15 cellular contexts compared by ENCODE assay signal in the genomic region with DNA sequence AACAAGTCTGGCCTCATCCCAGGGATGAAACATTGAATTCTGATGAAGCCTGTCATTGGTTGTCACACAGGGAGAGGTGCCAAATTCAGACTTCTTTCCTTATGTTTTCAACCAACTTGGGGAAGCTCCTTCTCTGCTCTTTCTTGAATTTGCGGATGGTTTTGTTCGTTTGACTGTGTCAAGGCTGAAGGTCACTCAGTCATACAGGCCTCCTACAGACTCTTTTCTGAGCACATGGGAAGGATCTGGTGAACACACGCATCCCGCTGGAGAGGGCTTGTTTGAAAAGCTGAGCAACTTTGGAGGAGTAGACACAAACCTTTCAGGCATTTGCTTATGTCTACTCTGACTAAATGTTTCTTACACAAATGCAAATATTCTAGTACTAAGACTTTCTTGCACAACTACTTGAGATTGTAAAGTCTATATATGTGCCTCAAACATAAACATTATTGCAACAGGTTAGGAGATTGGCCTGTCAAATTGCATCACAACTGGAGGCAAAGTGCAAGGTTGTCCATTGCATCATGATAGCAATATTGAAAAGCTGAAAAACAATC.
DNase-seq lines count a peak whose midpoint lies in the region; ATAC-seq, FAIRE-seq and TF ChIP-seq lines count a peak whose summit lies in the region.
"Had no signal": no experiment of that assay in that cellular context is flagged by ENCODE, and none has a peak within 500 bp of the region (broad histone marks: within the 10 kb centered on the region; RNA-seq: fewer than 3 reads in every experiment).

No MANE protein-coding gene starts in this region.

- H3K36me3 ChIP-seq in MG63 (no peaks in the 10 kb centered on the region), hepatocyte (replicated peaks; ENCODE audit: insufficient read depth, low read depth) (no peaks in the 10 kb centered on the region), heart right ventricle (no peaks in the 10 kb centered on the region)
- H3K36me3 ChIP-seq: ovary had no signal

- H2AFZ ChIP-seq in hepatocyte, result no peak overlapping the region

- no peaks in the 10 kb centered on the region for H3K9me2 ChIP-seq in hepatocyte (replicated peaks; ENCODE audit: insufficient read depth)

- TF ChIP-seq POLR2A in A549 (IDR thresholded peaks at IDR 0.05; ENCODE audit: low read length), result no peak

- ATAC-seq in A549 (peak; percentile 72 to 88), WTC11 (no peak), heart right ventricle (no peak)

- H3K79me2 ChIP-seq in hepatocyte, result no peaks in the 10 kb centered on the region

- no peaks in the 10 kb centered on the region for H3K36me3 Mint-ChIP-seq in WTC11
- H3K36me3 Mint-ChIP-seq: activated CD4-positive, alpha-beta memory T cell treated with anti-CD3 and anti-CD28 coated beads for 36 hours; brain; memory B cell had no signal

- no peaks in the 10 kb centered on the region for H3K9me3 ChIP-seq in A549
- no peaks in the 10 kb centered on the region for H3K9me3 ChIP-seq in MG63
- no peaks in the 10 kb centered on the region for H3K9me3 ChIP-seq in hepatocyte (ENCODE audit: low read depth)
- no peaks in the 10 kb centered on the region for H3K9me3 ChIP-seq in heart right ventricle
- H3K9me3 ChIP-seq: ovary, testis had no signal

- no peaks in the 10 kb centered on the region for H3K9me3 Mint-ChIP-seq in WTC11
- H3K9me3 Mint-ChIP-seq: activated CD4-positive, alpha-beta memory T cell treated with anti-CD3 and anti-CD28 coated beads for 36 hours; memory B cell had no signal

- peak in 1 of 2 experiments; percentile 34; a peak in 2 of 5 replicates for TF ChIP-seq RAD21 in A549 (conservative IDR thresholded peaks at IDR 0.05 in 1 of 2, IDR thresholded peaks at IDR 0.05 in 1 of 2)

- H3K4me1 Mint-ChIP-seq in WTC11, result no peaks in the 10 kb centered on the region

- H3K27ac ChIP-seq in A549 (peak overlapping the region; percentile 66 to 83), hepatocyte (peak overlapping the region; percentile 24), heart right ventricle (peak overlapping the region in 1 of 10 donors; percentile 50)
- H3K27ac ChIP-seq: ovary, testis had no signal

- no peak for TF ChIP-seq CTCF in A549 (IDR thresholded peaks at IDR 0.05)
- TF ChIP-seq CTCF in WTC11 (IDR thresholded peaks at IDR 0.05), result no peak
- no peak for TF ChIP-seq CTCF in hepatocyte (IDR thresholded peaks at IDR 0.05; ENCODE audit: poor library complexity)
- no peak for TF ChIP-seq CTCF in heart right ventricle (IDR thresholded peaks at IDR 0.05)

- H3K4me3 ChIP-seq in A549 (no peak overlapping the region), MG63 (no peak overlapping the region), hepatocyte (no peak overlapping the region), heart right ventricle (no peak overlapping the region)
- H3K4me3 ChIP-seq: ovary, testis had no signal

- no peaks in the 10 kb centered on the region for H3K27me3 Mint-ChIP-seq in WTC11 (ENCODE audit: low read depth)
- H3K27me3 Mint-ChIP-seq: activated CD4-positive, alpha-beta memory T cell treated with anti-CD3 and anti-CD28 coated beads for 36 hours had no signal

- H3K4me2 ChIP-seq in A549 (peak overlapping the region; percentile 50), hepatocyte (no peak overlapping the region)

- peak; percentile 81 for FAIRE-seq in A549 (lab: Jason Lieb, UNC)
- FAIRE-seq: A204.1 had no signal

- H3K4me3 Mint-ChIP-seq in WTC11, result no peak overlapping the region
- H3K4me3 Mint-ChIP-seq: activated CD4-positive, alpha-beta memory T cell treated with anti-CD3 and anti-CD28 coated beads for 36 hours; brain; memory B cell had no signal

- no peaks in the 10 kb centered on the region for H3K27me3 ChIP-seq in MG63
- H3K27me3 ChIP-seq in hepatocyte, result no peaks in the 10 kb centered on the region
- H3K27me3 ChIP-seq in heart right ventricle, result no peaks in the 10 kb centered on the region
- H3K27me3 ChIP-seq: ovary, testis had no signal

- no peaks in the 10 kb centered on the region for H4K20me1 ChIP-seq in hepatocyte (ENCODE audit: insufficient read depth, poor library complexity, severe bottlenecking)

- H3K27ac Mint-ChIP-seq in WTC11, result no peak overlapping the region
- H3K27ac Mint-ChIP-seq: activated CD4-positive, alpha-beta memory T cell treated with anti-CD3 and anti-CD28 coated beads for 36 hours; memory B cell had no signal

- H3K4me1 ChIP-seq in A549 (peaks cover 56% of the 10 kb centered on the region), hepatocyte (ENCODE audit: insufficient read depth) (peaks cover 13% of the 10 kb centered on the region), heart right ventricle (peaks cover 3 to 40% (median 9%) of the 10 kb centered on the region in 9 donors)
- H3K4me1 ChIP-seq: testis had no signal

- peak in 1 of 2 experiments; percentile 79 for DNase-seq in A549 (ENCODE audit: low read depth in 1 of 2, low spot score in 1 of 2)
- DNase-seq in MG63, result peak; percentile 23
- no peak for DNase-seq in WTC11 (ENCODE audit: low spot score)
- peak; percentile 28 for DNase-seq in hepatocyte (ENCODE audit: low spot score)
- no peak for DNase-seq in NCI-H2227 treated with DMSO at 0.1 percent for 48 hours (lab: John Stamatoyannopoulos, UW)
- no peak for DNase-seq in NCI-H1048 (lab: John Stamatoyannopoulos, UW)
- DNase-seq in heart right ventricle, result no peak
- no peak for DNase-seq in effector CD4-positive, alpha-beta T cell
- DNase-seq: activated CD4-positive, alpha-beta memory T cell treated with anti-CD3 and anti-CD28 coated beads for 36 hours; activated effector memory CD4-positive, alpha-beta T cell treated with Interleukin-2 at 50 U/mL for 16 hours; ovary; testis had no signal

- intact Hi-C loops in heart right ventricle (cut with DNase I), result no loop called here

- TF ChIP-seq EP300 in A549 (IDR thresholded peaks at IDR 0.05), result peak; percentile 69 to 82; a peak in 4 of 5 replicates

- 36% methylated on average over 4 of the region's 4 CpGs for WGBS in A549 (ENCODE audit: missing lambda C conversion rate)
- WGBS in hepatocyte (ENCODE audit: low lambda C conversion rate, missing lambda C conversion rate), result 50% methylated on average over 4 of the region's 4 CpGs
- 71 to 73% methylated on average over 4 of the region's 4 CpGs for WGBS in heart right ventricle, 2 donors

- CTCF ChIA-PET in A549 (lab: Yijun Ruan, JAX), result interaction anchor here (0.7 kb wide), 1 partner anchor 49 kb away, joined by 3 read pairs; no protein-coding TSS in a partner anchor
- CTCF ChIA-PET in WTC11 (lab: Charles Lee), result no interaction called here

- POLR2A ChIA-PET in A549 (lab: Yijun Ruan, JAX) (interaction anchor here (0.8 kb wide), 1 partner anchor 12 kb away, joined by 3 read pairs; no protein-coding TSS in a partner anchor), WTC11 (lab: Charles Lee) (no interaction called here)

TF ChIP-seq in A549, 52 proteins besides CTCF, POLR2A, EP300 and RAD21 (continues in another document):
- TF ChIP-seq FOXS1 (CRISPR knock-in tag; IDR thresholded peaks at IDR 0.05) (peak; percentile 57; the same call in 1 of the 2 replicates), ZNF302 (CRISPR knock-in tag; IDR thresholded peaks at IDR 0.05) (no peak)
- TF ChIP-seq, protein P1, sequence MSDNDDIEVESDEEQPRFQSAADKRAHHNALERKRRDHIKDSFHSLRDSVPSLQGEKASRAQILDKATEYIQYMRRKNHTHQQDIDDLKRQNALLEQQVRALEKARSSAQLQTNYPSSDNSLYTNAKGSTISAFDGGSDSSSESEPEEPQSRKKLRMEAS (IDR thresholded peaks at IDR 0.05), result peak; percentile 53; the same call in 1 of the 2 replicates
- TF ChIP-seq, protein P2, sequence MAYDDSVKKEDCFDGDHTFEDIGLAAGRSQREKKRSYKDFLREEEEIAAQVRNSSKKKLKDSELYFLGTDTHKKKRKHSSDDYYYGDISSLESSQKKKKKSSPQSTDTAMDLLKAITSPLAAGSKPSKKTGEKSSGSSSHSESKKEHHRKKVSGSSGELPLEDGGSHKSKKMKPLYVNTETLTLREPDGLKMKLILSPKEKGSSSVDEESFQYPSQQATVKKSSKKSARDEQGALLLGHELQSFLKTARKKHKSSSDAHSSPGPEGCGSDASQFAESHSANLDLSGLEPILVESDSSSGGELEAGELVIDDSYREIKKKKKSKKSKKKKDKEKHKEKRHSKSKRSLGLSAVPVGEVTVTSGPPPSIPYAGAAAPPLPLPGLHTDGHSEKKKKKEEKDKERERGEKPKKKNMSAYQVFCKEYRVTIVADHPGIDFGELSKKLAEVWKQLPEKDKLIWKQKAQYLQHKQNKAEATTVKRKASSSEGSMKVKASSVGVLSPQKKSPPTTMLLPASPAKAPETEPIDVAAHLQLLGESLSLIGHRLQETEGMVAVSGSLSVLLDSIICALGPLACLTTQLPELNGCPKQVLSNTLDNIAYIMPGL (CRISPR knock-in tag; IDR thresholded peaks at IDR 0.05; ENCODE audit: borderline replicate concordance), result no peak
- TF ChIP-seq, protein P3, sequence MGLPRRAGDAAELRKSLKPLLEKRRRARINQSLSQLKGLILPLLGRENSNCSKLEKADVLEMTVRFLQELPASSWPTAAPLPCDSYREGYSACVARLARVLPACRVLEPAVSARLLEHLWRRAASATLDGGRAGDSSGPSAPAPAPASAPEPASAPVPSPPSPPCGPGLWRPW (IDR thresholded peaks at IDR 0.05), result peak; percentile 97; the same call in 1 of the 2 replicates

TF ChIP-seq in WTC11, 78 proteins besides CTCF, POLR2A, EP300 and RAD21 (continues in another document):
- TF ChIP-seq NR2C2 (CRISPR knock-in tag; IDR thresholded peaks at IDR 0.05), result no peak
- TF ChIP-seq GABPB1 (CRISPR knock-in tag; IDR thresholded peaks at IDR 0.05), result peak; percentile 99
- TF ChIP-seq, protein P4, sequence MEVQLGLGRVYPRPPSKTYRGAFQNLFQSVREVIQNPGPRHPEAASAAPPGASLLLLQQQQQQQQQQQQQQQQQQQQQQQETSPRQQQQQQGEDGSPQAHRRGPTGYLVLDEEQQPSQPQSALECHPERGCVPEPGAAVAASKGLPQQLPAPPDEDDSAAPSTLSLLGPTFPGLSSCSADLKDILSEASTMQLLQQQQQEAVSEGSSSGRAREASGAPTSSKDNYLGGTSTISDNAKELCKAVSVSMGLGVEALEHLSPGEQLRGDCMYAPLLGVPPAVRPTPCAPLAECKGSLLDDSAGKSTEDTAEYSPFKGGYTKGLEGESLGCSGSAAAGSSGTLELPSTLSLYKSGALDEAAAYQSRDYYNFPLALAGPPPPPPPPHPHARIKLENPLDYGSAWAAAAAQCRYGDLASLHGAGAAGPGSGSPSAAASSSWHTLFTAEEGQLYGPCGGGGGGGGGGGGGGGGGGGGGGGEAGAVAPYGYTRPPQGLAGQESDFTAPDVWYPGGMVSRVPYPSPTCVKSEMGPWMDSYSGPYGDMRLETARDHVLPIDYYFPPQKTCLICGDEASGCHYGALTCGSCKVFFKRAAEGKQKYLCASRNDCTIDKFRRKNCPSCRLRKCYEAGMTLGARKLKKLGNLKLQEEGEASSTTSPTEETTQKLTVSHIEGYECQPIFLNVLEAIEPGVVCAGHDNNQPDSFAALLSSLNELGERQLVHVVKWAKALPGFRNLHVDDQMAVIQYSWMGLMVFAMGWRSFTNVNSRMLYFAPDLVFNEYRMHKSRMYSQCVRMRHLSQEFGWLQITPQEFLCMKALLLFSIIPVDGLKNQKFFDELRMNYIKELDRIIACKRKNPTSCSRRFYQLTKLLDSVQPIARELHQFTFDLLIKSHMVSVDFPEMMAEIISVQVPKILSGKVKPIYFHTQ (CRISPR knock-in tag; IDR thresholded peaks at IDR 0.05), result no peak

Comparison
In these comparisons a context has a peak if more than half of its experiments do, and no peak if none do; other contexts are left out.
1. ATAC-seq: peak in A549 (2 of 2); none in WTC11 (single experiment) and heart right ventricle (0 of 8).
2. DNase-seq: peak in MG63 (single experiment) and hepatocyte (single experiment); none in WTC11 (single experiment), NCI-H2227 treated with DMSO at 0.1 percent for 48 hours (single experiment), NCI-H1048 (single experiment), heart right ventricle (0 of 2) and effector CD4-positive, alpha-beta T cell (single experiment).